ENCODE assay signal across 16 cellular contexts in genomic region chr3:127677541-127678314, GRCh38. TPM values are rescaled to one million over a fixed set of nuclear protein-coding genes. Genes with fewer than 3 reads are reported as not detected.
DNase-seq lines count a peak whose midpoint lies in the region; ATAC-seq, FAIRE-seq and TF ChIP-seq lines count a peak whose summit lies in the region.
"Had no signal": no experiment of that assay in that cellular context is flagged by ENCODE, and none has a peak within 500 bp of the region (broad histone marks: within the 10 kb centered on the region; RNA-seq: fewer than 3 reads in every experiment).

No MANE protein-coding gene starts in this region.

- no peak overlapping the region for H2AK5ac ChIP-seq in H1 (ENCODE audit: low read depth, low read length)

- no peak for TF ChIP-seq EP300 in H1 (IDR thresholded peaks at IDR 0.05; ENCODE audit: borderline replicate concordance in 1 of 2, low read depth in 2 of 2, low read length in 2 of 2)

- no peak overlapping the region for H2BK5ac ChIP-seq in H1 (ENCODE audit: low read depth, low read length)

- H4K8ac ChIP-seq in H1 (ENCODE audit: extremely low read depth, insufficient read depth, low read length) = peak overlapping the region; percentile 19; the same call in 1 of the 2 replicates

- H3K9me3 ChIP-seq in left ventricle myocardium inferior (replicated peaks) = no peaks in the 10 kb centered on the region
- H3K9me3 ChIP-seq in right atrium auricular region = no peaks in the 10 kb centered on the region
- no peaks in the 10 kb centered on the region for H3K9me3 ChIP-seq in H1 (ENCODE audit: insufficient read depth in 2 of 2, low read depth in 1 of 2, low read length in 1 of 2)
- no peaks in the 10 kb centered on the region for H3K9me3 ChIP-seq in osteoblast (ENCODE audit: low read depth, low read length)
- H3K9me3 ChIP-seq in uterus = no peaks in the 10 kb centered on the region
- H3K9me3 ChIP-seq: lower lobe of right lung, testis had no signal

- POLR2A ChIA-PET in H1 (lab: Charles Lee; ENCODE audit: partially characterized antibody) = interaction anchor here (1.4 kb wide), 1 partner anchor 79 kb away, joined by 5 read pairs; the partner anchor contains the start of gene MCM2

- FAIRE-seq in H1 (lab: Jason Lieb, UNC) = no peak
- FAIRE-seq: D721Med, G401.6 had no signal

- H3K27ac ChIP-seq in left ventricle myocardium inferior (replicated peaks) = no peak overlapping the region
- no peak overlapping the region for H3K27ac ChIP-seq in right atrium auricular region
- no peak overlapping the region for H3K27ac ChIP-seq in H1 (ENCODE audit: low read depth, low read length)
- H3K27ac ChIP-seq in osteoblast (ENCODE audit: low read depth, low read length) = no peak overlapping the region
- no peak overlapping the region for H3K27ac ChIP-seq in uterus
- H3K27ac ChIP-seq: lower lobe of right lung, testis had no signal

- H3K79me2 ChIP-seq in H1 (ENCODE audit: control insufficient read depth in 1 of 2, insufficient read depth in 2 of 2, low read length in 2 of 2) (no peaks in the 10 kb centered on the region), osteoblast (ENCODE audit: insufficient read depth, low read length) (no peaks in the 10 kb centered on the region)

- peaks cover 7% of the 10 kb centered on the region; the same call in 1 of the 2 replicates for H3K23me2 ChIP-seq in H1 (ENCODE audit: low read depth, low read length)

- no peaks in the 10 kb centered on the region for H3K79me1 ChIP-seq in H1 (ENCODE audit: low read depth, low read length)

- no peak overlapping the region for H3K18ac ChIP-seq in H1 (ENCODE audit: extremely low read depth, low read length)

- CTCF ChIA-PET in H1 (lab: Charles Lee; ENCODE audit: partially characterized antibody) = interaction anchor here (0.6 to 9.6 kb wide), 8 partner anchors 10 to 334 kb away, joined by 3 to 172 read pairs (median 12); partner anchors contain the start of gene MGLL

- TF ChIP-seq POLR2A in H1 (IDR thresholded peaks at IDR 0.05; ENCODE audit: control extremely low read depth in 1 of 2, low read depth in 2 of 2, low read length in 2 of 2) (no peak), uterus (IDR thresholded peaks at IDR 0.05) (no peak)

- H3K36me3 ChIP-seq in left ventricle myocardium inferior (peaks cover 51% of the 10 kb centered on the region), right atrium auricular region (peaks cover 26% of the 10 kb centered on the region), H1 (ENCODE audit: control insufficient read depth in 2 of 4, insufficient read depth in 4 of 4, low read length in 3 of 4) (no peaks in the 10 kb centered on the region), osteoblast (ENCODE audit: insufficient read depth, low read length) (peaks cover 4% of the 10 kb centered on the region), uterus (no peaks in the 10 kb centered on the region)

- H3K4me3 ChIP-seq in left ventricle myocardium inferior (no peak overlapping the region), right atrium auricular region (no peak overlapping the region), H1 (ENCODE audit: extremely low read depth in 1 of 4, insufficient read depth in 2 of 4, low read depth in 3 of 4, low read length in 4 of 4) (no peak overlapping the region), osteoblast (ENCODE audit: insufficient read depth, low read length) (no peak overlapping the region), uterus (no peak overlapping the region)
- H3K4me3 ChIP-seq: lower lobe of right lung, testis had no signal

- 76% methylated on average over 17 of the region's 17 CpGs; no CpG with 5 or more reads in 1 of the 2 experiments for WGBS in H1 (ENCODE audit: extremely low coverage in 1 of 2, insufficient coverage in 1 of 2, insufficient read length in 1 of 2, insufficient replicate concordance in 2 of 2, low coverage in 1 of 2, low lambda C conversion rate in 2 of 2, missing lambda C conversion rate in 1 of 2), 2 experiments

- intact Hi-C loops in left ventricle myocardium inferior (cut with micrococcal nuclease) = no loop called here
- intact Hi-C loops in uterus (cut with DNase I; ENCODE audit: low total_unique reads) = loop anchor here (10.0 kb wide), 1 partner anchor 83 kb away; the partner anchor contains the start of genes MCM2 and TPRA1

- H3K23ac ChIP-seq in H1 (ENCODE audit: insufficient read length) = no peak overlapping the region

- no peak overlapping the region for H3K4ac ChIP-seq in H1 (replicated peaks; ENCODE audit: insufficient read length, low read depth, low read length)

- H2BK20ac ChIP-seq in H1 (ENCODE audit: low read length) = no peak overlapping the region

- TF ChIP-seq CTCF in left ventricle myocardium inferior (IDR thresholded peaks at IDR 0.05; ENCODE audit: borderline replicate concordance) (no peak), right atrium auricular region (IDR thresholded peaks at IDR 0.05) (no peak), H1 (IDR thresholded peaks at IDR 0.05; ENCODE audit: control extremely low read depth in 1 of 3, insufficient read depth in 1 of 3, low read depth in 1 of 3, low read length in 3 of 3) (no peak), osteoblast (IDR thresholded peaks at IDR 0.05; ENCODE audit: extremely low read depth, low read depth, low read length) (no peak), uterus (IDR thresholded peaks at IDR 0.05) (no peak)

- peaks cover 57% of the 10 kb centered on the region for H3K4me1 ChIP-seq in left ventricle myocardium inferior
- H3K4me1 ChIP-seq in right atrium auricular region = peaks cover 0 to 30% of the 10 kb centered on the region in 2 donors
- H3K4me1 ChIP-seq in H1 (replicated peaks in 1 of 4; ENCODE audit: control insufficient read depth in 3 of 4, insufficient read depth in 4 of 4, low read length in 3 of 4) = peaks cover 0 to 13% (median 9%) of the 10 kb centered on the region in 4 experiments; a peak in 6 of 7 replicates
- H3K4me1 ChIP-seq in osteoblast (ENCODE audit: insufficient read depth, low read length) = no peaks in the 10 kb centered on the region
- H3K4me1 ChIP-seq in uterus = peaks cover 0 to 7% of the 10 kb centered on the region in 2 donors

- no peak for ATAC-seq in HG02840 (IDR thresholded peaks at IDR 0.05; ENCODE audit: low FRiP score, unreplicated experiment)
- no peak for ATAC-seq in GM21576 (IDR thresholded peaks at IDR 0.05; ENCODE audit: unreplicated experiment)
- ATAC-seq: lower lobe of right lung had no signal

- H3K56ac ChIP-seq in H1 (replicated peaks; ENCODE audit: insufficient read length, low read depth, low read length) = no peak overlapping the region

- no peak overlapping the region for H3K9ac ChIP-seq in H1 (replicated peaks in 1 of 4; ENCODE audit: extremely low read depth in 1 of 4, low read depth in 3 of 4, low read length in 3 of 4)

- TF ChIP-seq RAD21 in H1 (IDR thresholded peaks at IDR 0.05 in 1 of 2, conservative IDR thresholded peaks at IDR 0.05 in 1 of 2; ENCODE audit: low read depth in 2 of 2, low read length in 2 of 2) = no peak

- no peak overlapping the region for H4K91ac ChIP-seq in H1 (replicated peaks; ENCODE audit: insufficient read length, low read length)

- no peak overlapping the region for H2BK12ac ChIP-seq in H1 (ENCODE audit: low read depth, low read length)

- H2BK120ac ChIP-seq in H1 (replicated peaks; ENCODE audit: low read depth, low read length) = no peak overlapping the region

- H3K27me3 ChIP-seq in left ventricle myocardium inferior (ENCODE audit: low read depth) (no peaks in the 10 kb centered on the region), right atrium auricular region (no peaks in the 10 kb centered on the region), H1 (replicated peaks in 1 of 4; ENCODE audit: control insufficient read depth in 3 of 4, extremely low read depth in 1 of 4, insufficient read depth in 3 of 4, low read length in 3 of 4) (no peaks in the 10 kb centered on the region; a peak in 2 of 7 replicates), osteoblast (ENCODE audit: insufficient read depth, low read length) (no peaks in the 10 kb centered on the region), uterus (no peaks in the 10 kb centered on the region)
- H3K27me3 ChIP-seq: testis had no signal

- H2AFZ ChIP-seq in H1 (ENCODE audit: low read length) (no peak overlapping the region), osteoblast (ENCODE audit: low read length) (no peak overlapping the region)

- no peak overlapping the region for H3K14ac ChIP-seq in H1 (ENCODE audit: insufficient read length)

- H4K20me1 ChIP-seq in H1 (replicated peaks in 1 of 2; ENCODE audit: control insufficient read depth in 1 of 2, insufficient read depth in 2 of 2, low read length in 2 of 2) = peaks cover 0 to 2% of the 10 kb centered on the region in 2 experiments
- H4K20me1 ChIP-seq in osteoblast (ENCODE audit: insufficient read depth, low read length) = no peaks in the 10 kb centered on the region

- DNase-seq in left ventricle myocardium inferior (peak; percentile 13), right atrium auricular region (ENCODE audit: low spot score) (no peak), H1 (ENCODE audit: low read depth in 1 of 2, low spot score in 2 of 2) (peak in 1 of 2 experiments; percentile 39), osteoblast (ENCODE audit: insufficient read length, low spot score, missing footprints) (peak; percentile 34), uterus (peak; percentile 10), DMS114 treated with DMSO at 0.1 percent for 48 hours (lab: John Stamatoyannopoulos, UW; ENCODE audit: unreplicated experiment) (no peak)
- DNase-seq: lower lobe of right lung; NCI-H146; NCI-H226; NK-92 treated with Interleukin-12 subunit alpha and Interleukin-12 subunit beta, amount 100 ng/mL, for 24 hours; SHP77 treated with DMSO at 0.1 percent for 48 hours; testis had no signal

- H2BK15ac ChIP-seq in H1 (ENCODE audit: low read length) = no peak overlapping the region

- H3K4me2 ChIP-seq in H1 (ENCODE audit: insufficient read depth in 1 of 2, low read depth in 2 of 2, low read length in 2 of 2) (no peak overlapping the region), osteoblast (ENCODE audit: insufficient read depth, low read length) (no peak overlapping the region)

- no peak overlapping the region for H4K5ac ChIP-seq in H1 (ENCODE audit: insufficient read length, low read depth, low read length)

RNA-seq across cellular contexts. Expression of gene ABTB1, which starts 5.0 kb away (rescaled TPM):
- total RNA-seq in left ventricle myocardium inferior (29.9 TPM), right atrium auricular region (10 to 100 TPM; 14.9 to 16.9 TPM), osteoblast (14.7 and 17.7 TPM in 2 replicates), uterus (10 to 100 TPM; 14.4 to 42.8 (median 28.8) TPM)
- 7.0 and 9.4 TPM in 2 replicates for total RNA-seq in H1 (2021; fragmentation: NEBNext Ultra II Directional; extraction: Animal tissue kit (Norgen Biotek cat#: 25700))
- 7.1 and 12.8 TPM in 2 replicates for polyA plus RNA-seq in H1 (2011; rRNA removed)
- 11.4 TPM for polyA plus RNA-seq in H1 (2011; cell fraction: cytosol; rRNA removed)
- polyA plus RNA-seq in H1 (2011; cell fraction: nucleus; rRNA removed) = 56.1 TPM
- polyA plus RNA-seq in H1 (2012, experiment 1 of 2) = 4.9 to 6.9 TPM (median 6.6 TPM) in 4 replicates
- 4.4 TPM for polyA plus RNA-seq in H1 (2012, experiment 2 of 2)
- polyA plus RNA-seq in H1 (2013, experiment 1 of 2) = 3.8 TPM
- polyA plus RNA-seq in H1 (2013, experiment 2 of 2) = 4.3 TPM
- 6.0 and 7.2 TPM in 2 replicates for polyA minus RNA-seq in H1 (2011; rRNA and poly(A)+ RNA removed)
- 5.5 TPM for polyA minus RNA-seq in H1 (2011; cell fraction: cytosol; rRNA and poly(A)+ RNA removed)
- polyA minus RNA-seq in H1 (2011; cell fraction: nucleus; rRNA and poly(A)+ RNA removed) = 14.8 TPM

RNA-seq across cellular contexts. Expression of gene PODXL2, which starts 48.7 kb away (rescaled TPM):
- 1.7 TPM for total RNA-seq in left ventricle myocardium inferior
- 1 to 10 TPM; 1.9 to 2.9 TPM for total RNA-seq in right atrium auricular region
- total RNA-seq in H1 (2021; fragmentation: NEBNext Ultra II Directional; extraction: Animal tissue kit (Norgen Biotek cat#: 25700)) = 31.4 and 31.6 TPM in 2 replicates
- 27.6 and 32.3 TPM in 2 replicates for polyA plus RNA-seq in H1 (2011; rRNA removed)
- 31.9 TPM for polyA plus RNA-seq in H1 (2011; cell fraction: cytosol; rRNA removed)
- 34.9 TPM for polyA plus RNA-seq in H1 (2011; cell fraction: nucleus; rRNA removed)
- 18.1 to 34.6 TPM (median 28.5 TPM) in 4 replicates for polyA plus RNA-seq in H1 (2012, experiment 1 of 2)
- polyA plus RNA-seq in H1 (2012, experiment 2 of 2) = 24.7 TPM
- polyA plus RNA-seq in H1 (2013, experiment 1 of 2) = 45.7 TPM
- 44.4 TPM for polyA plus RNA-seq in H1 (2013, experiment 2 of 2)
- polyA minus RNA-seq in H1 (2011; rRNA and poly(A)+ RNA removed) = 12.9 and 17.4 TPM in 2 replicates
- 14.2 TPM for polyA minus RNA-seq in H1 (2011; cell fraction: cytosol; rRNA and poly(A)+ RNA removed)
- 13.5 TPM for polyA minus RNA-seq in H1 (2011; cell fraction: nucleus; rRNA and poly(A)+ RNA removed)
- total RNA-seq in osteoblast = 0.36 and 0.59 TPM in 2 replicates
- total RNA-seq in uterus = 10 to 100 TPM in 1 of 4 donors, 1 to 10 TPM in 1, not detected in 2; 1.5 to 13.5 TPM

Comparison
In these comparisons a context has a peak if more than half of its experiments do, and no peak if none do; other contexts are left out.
1. DNase-seq: peak in left ventricle myocardium inferior (single experiment), osteoblast (single experiment) and uterus (2 of 2); none in right atrium auricular region (single experiment) and DMS114 treated with DMSO at 0.1 percent for 48 hours (single experiment).